ENCODE assay signal across 3 cellular contexts in the genomic region with DNA sequence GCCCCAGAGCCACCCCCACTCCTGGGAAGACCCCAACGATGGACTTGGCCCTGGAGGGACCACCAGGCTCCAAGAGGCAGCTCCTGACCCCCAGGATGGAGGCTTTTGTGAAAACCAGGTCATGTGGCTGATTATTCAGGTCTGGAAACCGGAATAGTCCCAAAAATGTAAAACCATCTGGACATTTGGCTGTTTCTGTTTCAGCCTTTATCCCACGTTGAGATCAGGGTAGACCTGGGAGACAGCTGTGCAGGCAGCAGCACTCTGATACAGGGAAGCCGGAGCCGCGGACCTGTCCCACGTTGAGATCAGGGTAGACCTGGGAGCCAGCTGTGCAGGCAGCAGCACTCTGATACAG. TPM values are rescaled to one million over a fixed set of nuclear protein-coding genes. Genes with fewer than 3 reads are reported as not detected.
"Had no signal": no experiment of that assay in that cellular context is flagged by ENCODE, and none has a peak within 500 bp of the region (broad histone marks: within the 10 kb centered on the region; RNA-seq: fewer than 3 reads in every experiment).

No MANE protein-coding gene starts in this region.

- H3K4me3 ChIP-seq: GM12878 had no signal

- ATAC-seq: GM12878 had no signal

- DNase-seq: GDM1, GF-D8 had no signal

RNA-seq across cellular contexts. Expression of gene ADGRA1, which starts 7.1 kb away (rescaled TPM):
- total RNA-seq: GM12878 had no signal
- polyA plus RNA-seq: GM12878 had no signal
